Comparison of ENCODE assay signal across 17 cellular contexts in genomic region chr18:26545335-26545734, GRCh38. TPM values are rescaled to one million over a fixed set of nuclear protein-coding genes. Genes with fewer than 3 reads are reported as not detected.
DNase-seq lines count a peak whose midpoint lies in the region; ATAC-seq and TF ChIP-seq lines count a peak whose summit lies in the region.
"Had no signal": no experiment of that assay in that cellular context is flagged by ENCODE, and none has a peak within 500 bp of the region (broad histone marks: within the 10 kb centered on the region; RNA-seq: fewer than 3 reads in every experiment).

No MANE protein-coding gene starts in this region.

- DNase-seq in DMS53 (lab: John Stamatoyannopoulos, UW) (peak; percentile 24), DMS53 treated with DMSO at 0.1 percent for 48 hours (lab: John Stamatoyannopoulos, UW; ENCODE audit: unreplicated experiment) (no peak), Panc1 (ENCODE audit: low read depth, low spot score) (no peak), fibroblast of lung (ENCODE audit: low read depth in 2 of 2) (no peak), trophoblast cell (no peak), NCI-H146 treated with DMSO at 0.1 percent for 48 hours (lab: John Stamatoyannopoulos, UW; ENCODE audit: unreplicated experiment) (no peak)
- no peak for DNase-seq in activated CD4-positive, alpha-beta T cell treated with anti-CD3 and anti-CD28 coated beads for 36 hours
- DNase-seq: activated CD4-positive, alpha-beta memory T cell treated with anti-CD3 and anti-CD28 coated beads, Interleukin-2, amount 10 ng/mL, durations not matched to agents 7 days and 5 days; activated gamma-delta T cell; DMS153; NCI-H2029; stimulated activated CD4-positive, alpha-beta T cell treated with anti-CD3 and anti-CD28 coated beads, Interleukin-12 subunit alpha, Interleukin-12 subunit beta, amount 100 ng/mL, for 4 hours; T-helper 2 cell; tibial artery had no signal

- H3K4me2 ChIP-seq in fibroblast of lung (ENCODE audit: extremely low read depth, insufficient read depth, low read length) (peak overlapping the region; percentile 51), trophoblast cell (ENCODE audit: low read length) (peak overlapping the region; percentile 45)

- H3K9ac ChIP-seq in fibroblast of lung (ENCODE audit: insufficient read depth, low read length) = no peak overlapping the region
- no peak overlapping the region for H3K9ac ChIP-seq in trophoblast cell (ENCODE audit: low read length)

- no peaks in the 10 kb centered on the region for H3K9me3 ChIP-seq in Panc1 (ENCODE audit: control insufficient read depth, insufficient read depth, low read depth, low read length)
- no peaks in the 10 kb centered on the region for H3K9me3 ChIP-seq in fibroblast of lung (ENCODE audit: control insufficient read depth, insufficient read depth, low read depth, low read length)
- no peaks in the 10 kb centered on the region for H3K9me3 ChIP-seq in trophoblast cell (ENCODE audit: insufficient read depth, low read depth, low read length)
- H3K9me3 ChIP-seq: tibial artery had no signal

- no peaks in the 10 kb centered on the region for H3K27me3 ChIP-seq in Panc1 (ENCODE audit: control insufficient read depth, insufficient read depth, low read length)
- H3K27me3 ChIP-seq in fibroblast of lung (ENCODE audit: control insufficient read depth, insufficient read depth, low read length) = peaks cover 4% of the 10 kb centered on the region
- H3K27me3 ChIP-seq in trophoblast cell (ENCODE audit: insufficient read depth, low read length) = no peaks in the 10 kb centered on the region
- H3K27me3 ChIP-seq: tibial artery had no signal

- H3K4ac ChIP-seq in trophoblast cell (ENCODE audit: low read depth, low read length) = no peak overlapping the region

- H3K79me1 ChIP-seq in trophoblast cell (ENCODE audit: low read length) = peaks cover 20% of the 10 kb centered on the region

- ATAC-seq in Panc1 (no peak), GM18870 (IDR thresholded peaks at IDR 0.05; ENCODE audit: unreplicated experiment) (no peak)
- ATAC-seq in activated CD4-positive, alpha-beta T cell treated with anti-CD3 and anti-CD28 coated beads for 36 hours = no peak

- H2AFZ ChIP-seq in fibroblast of lung (ENCODE audit: low read length) (no peak overlapping the region), trophoblast cell (ENCODE audit: insufficient read depth, low read length, poor library complexity) (no peak overlapping the region)

- no peaks in the 10 kb centered on the region for H3K9me3 Mint-ChIP-seq in activated CD4-positive, alpha-beta T cell treated with anti-CD3 and anti-CD28 coated beads for 36 hours (ENCODE audit: low read depth)
- H3K9me3 Mint-ChIP-seq: activated CD4-positive, alpha-beta memory T cell treated with anti-CD3 and anti-CD28 coated beads, Interleukin-2, amount 10 ng/mL, durations not matched to agents 7 days and 5 days; central memory CD8-positive, alpha-beta T cell had no signal

- peaks cover 28% of the 10 kb centered on the region for H3K4me1 ChIP-seq in Panc1 (ENCODE audit: control insufficient read depth, insufficient read depth, low read length)
- no peaks in the 10 kb centered on the region for H3K4me1 ChIP-seq in fibroblast of lung (ENCODE audit: control insufficient read depth, extremely low read depth, insufficient read depth, low read length)
- peaks cover 17 to 23% of the 10 kb centered on the region in 2 experiments for H3K4me1 ChIP-seq in trophoblast cell (ENCODE audit: control insufficient read depth in 1 of 2, insufficient read depth in 2 of 2, low read length in 2 of 2)

- H2AK5ac ChIP-seq in trophoblast cell (ENCODE audit: low read length) = no peak overlapping the region

- no TSS peak for BruUV-seq in Panc1 (replicated peaks; lab: Mats Ljungman, UMichigan)

- intact Hi-C loops in Panc1 (cut with micrococcal nuclease; ENCODE audit: unreplicated experiment) = loop anchor here (5.0 kb wide), 2 partner anchors 163 to 238 kb away; no protein-coding TSS in a partner anchor
- intact Hi-C loops in activated CD4-positive, alpha-beta T cell treated with anti-CD3 and anti-CD28 coated beads for 36 hours (cut with DNase I, micrococcal nuclease) = loop anchor here in 1 of 2 experiments (5.0 to 10.0 kb wide), 2 partner anchors 163 to 321 kb away; partner anchors contain the start of gene TAF4B

- H3K27ac ChIP-seq in Panc1 (ENCODE audit: low read length) (peak overlapping the region; percentile 85), fibroblast of lung (ENCODE audit: insufficient read depth, low read length) (no peak overlapping the region), trophoblast cell (ENCODE audit: low read depth, low read length) (no peak overlapping the region)
- H3K27ac ChIP-seq: 22Rv1, tibial artery had no signal

- in situ Hi-C loops in Panc1 (cut with HindIII; ENCODE audit: low pct_unique_long_range_greater_than_20kb, low sequenced_read_pairs) = no loop called here

- H4K12ac ChIP-seq in trophoblast cell (ENCODE audit: low read depth, low read length) = no peak overlapping the region

- no peak overlapping the region for H2BK5ac ChIP-seq in trophoblast cell (ENCODE audit: low read depth, low read length, poor library complexity)

- H3K4me3 ChIP-seq in Panc1 (ENCODE audit: low read depth in 2 of 2, low read length in 2 of 2) = peak overlapping the region; percentile 62 to 77
- peak overlapping the region in 1 of 4 experiments; percentile 47 for H3K4me3 ChIP-seq in fibroblast of lung (replicated peaks in 1 of 4; ENCODE audit: control extremely low read depth in 1 of 4, insufficient read depth in 1 of 4, low read depth in 3 of 4, low read length in 4 of 4)
- H3K4me3 ChIP-seq in trophoblast cell (ENCODE audit: low read depth, low read length) = no peak overlapping the region
- H3K4me3 ChIP-seq: tibial artery had no signal

- no peaks in the 10 kb centered on the region for H4K20me1 ChIP-seq in fibroblast of lung (ENCODE audit: control insufficient read depth, extremely low read depth, insufficient read depth, low read length)

- H2BK12ac ChIP-seq in trophoblast cell (ENCODE audit: low read length) = no peak overlapping the region

- H3K36me3 ChIP-seq in Panc1 (ENCODE audit: control insufficient read depth, insufficient read depth, low read length) (no peaks in the 10 kb centered on the region; the same call in 1 of the 2 replicates), fibroblast of lung (ENCODE audit: control insufficient read depth, insufficient read depth, low read length) (no peaks in the 10 kb centered on the region), trophoblast cell (ENCODE audit: control insufficient read depth in 1 of 2, insufficient read depth in 2 of 2, low read length in 2 of 2) (peaks cover 0 to 2% of the 10 kb centered on the region in 2 experiments)
- H3K36me3 ChIP-seq: tibial artery had no signal

- POLR2A ChIA-PET in Panc1 (lab: Charles Lee) = no interaction called here
- POLR2A ChIA-PET in activated CD4-positive, alpha-beta T cell treated with anti-CD3 and anti-CD28 coated beads for 36 hours (lab: Charles Lee) = no interaction called here

- H4K8ac ChIP-seq in trophoblast cell (ENCODE audit: low read depth, low read length) = no peak overlapping the region

- no peak overlapping the region for H3K4me3 Mint-ChIP-seq in activated CD4-positive, alpha-beta T cell treated with anti-CD3 and anti-CD28 coated beads for 36 hours
- H3K4me3 Mint-ChIP-seq: activated CD4-positive, alpha-beta memory T cell treated with anti-CD3 and anti-CD28 coated beads, Interleukin-2, amount 10 ng/mL, durations not matched to agents 7 days and 5 days had no signal

- H3K27ac Mint-ChIP-seq in activated CD4-positive, alpha-beta T cell treated with anti-CD3 and anti-CD28 coated beads for 36 hours = no peak overlapping the region
- H3K27ac Mint-ChIP-seq: activated CD4-positive, alpha-beta memory T cell treated with anti-CD3 and anti-CD28 coated beads, Interleukin-2, amount 10 ng/mL, durations not matched to agents 7 days and 5 days had no signal

- no peak overlapping the region for H3K18ac ChIP-seq in trophoblast cell (ENCODE audit: low read length)

- no peak overlapping the region for H4K91ac ChIP-seq in trophoblast cell (ENCODE audit: low read depth, low read length)

- CTCF ChIA-PET in Panc1 (lab: Charles Lee) = no interaction called here
- CTCF ChIA-PET in activated CD4-positive, alpha-beta T cell treated with anti-CD3 and anti-CD28 coated beads for 36 hours (lab: Charles Lee) = interaction anchor here (0.7 kb wide), 1 partner anchor 206 kb away, joined by 3 read pairs; no protein-coding TSS in a partner anchor

- no peak overlapping the region for H3K14ac ChIP-seq in trophoblast cell (ENCODE audit: low read length)

- peaks cover 8% of the 10 kb centered on the region for H3K36me3 Mint-ChIP-seq in activated CD4-positive, alpha-beta T cell treated with anti-CD3 and anti-CD28 coated beads for 36 hours (ENCODE audit: low read depth)

- no peak overlapping the region for H3K23ac ChIP-seq in trophoblast cell (ENCODE audit: low read length)

- no peak overlapping the region for H2BK120ac ChIP-seq in trophoblast cell (ENCODE audit: insufficient read depth, low read length, poor library complexity)

- TF ChIP-seq CTCF in Panc1 (IDR thresholded peaks at IDR 0.05) (no peak), fibroblast of lung (conservative IDR thresholded peaks at IDR 0.05 in 1 of 2, IDR thresholded peaks at IDR 0.05 in 1 of 2; ENCODE audit: low read depth in 1 of 2, low read length in 2 of 2) (no peak)

- peaks cover 14% of the 10 kb centered on the region for H3K27me3 Mint-ChIP-seq in activated CD4-positive, alpha-beta T cell treated with anti-CD3 and anti-CD28 coated beads for 36 hours

- no CpG with 5 or more reads among the region's 2 CpGs for WGBS in trophoblast cell (ENCODE audit: extremely low coverage, insufficient coverage, insufficient read length)

- H3K79me2 ChIP-seq in fibroblast of lung (ENCODE audit: control insufficient read depth, insufficient read depth, low read length) = peaks cover 5% of the 10 kb centered on the region
- H3K79me2 ChIP-seq in trophoblast cell (ENCODE audit: control insufficient read depth, insufficient read depth, low read length, poor library complexity) = peaks cover 17% of the 10 kb centered on the region

- H3K4me1 Mint-ChIP-seq in activated CD4-positive, alpha-beta T cell treated with anti-CD3 and anti-CD28 coated beads for 36 hours = peaks cover 24% of the 10 kb centered on the region

RNA-seq across cellular contexts. Expression of gene KCTD1, which starts 3.0 kb away (rescaled TPM):
- total RNA-seq in Panc1 (2021; ENCODE audit: unreplicated experiment) (34.4 TPM), fibroblast of lung (7.4 and 8.4 TPM in 2 replicates)
- polyA plus RNA-seq in Panc1 (2012; ENCODE audit: insufficient read length) = 32.9 TPM
- 4.2 and 9.3 TPM in 2 replicates for polyA plus RNA-seq in fibroblast of lung
- polyA plus RNA-seq in fibroblast of lung (2012) = 4.6 and 10.6 TPM in 2 replicates
- 8.1 and 8.2 TPM in 2 replicates for polyA minus RNA-seq in fibroblast of lung (ENCODE audit: low replicate concordance)
- 36.1 and 38.7 TPM in 2 replicates for polyA plus RNA-seq in trophoblast cell (2013)
- total RNA-seq in activated CD4-positive, alpha-beta T cell treated with anti-CD3 and anti-CD28 coated beads for 36 hours = 1 to 10 TPM; 3.2 to 4.2 TPM
